In the genomic region with DNA sequence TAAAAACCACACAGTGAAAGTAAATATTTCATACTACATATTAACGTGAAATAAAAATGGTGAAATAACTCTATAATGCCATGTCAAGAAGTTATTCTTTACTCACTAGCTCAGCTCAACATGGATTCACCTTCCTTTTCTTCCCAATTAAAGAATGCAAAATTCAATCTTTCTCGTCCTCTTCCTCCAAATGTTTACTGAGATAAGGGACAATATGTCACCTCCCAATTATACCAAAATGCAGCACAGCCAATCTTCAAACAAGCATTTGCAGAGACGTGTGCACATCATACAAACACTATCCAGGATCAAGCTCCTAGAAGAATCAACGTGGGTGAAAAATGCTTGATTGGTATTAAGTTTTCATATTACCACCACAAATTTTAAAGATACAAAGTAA, we compare ENCODE assay signal across 1 cellular context.
TF ChIP-seq lines count a peak whose summit lies in the region.

No MANE protein-coding gene starts in this region.

TF ChIP-seq in H1, 55 proteins besides CTCF, POLR2A, EP300 and RAD21 (continued from another document):
- TF ChIP-seq, protein P1, sequence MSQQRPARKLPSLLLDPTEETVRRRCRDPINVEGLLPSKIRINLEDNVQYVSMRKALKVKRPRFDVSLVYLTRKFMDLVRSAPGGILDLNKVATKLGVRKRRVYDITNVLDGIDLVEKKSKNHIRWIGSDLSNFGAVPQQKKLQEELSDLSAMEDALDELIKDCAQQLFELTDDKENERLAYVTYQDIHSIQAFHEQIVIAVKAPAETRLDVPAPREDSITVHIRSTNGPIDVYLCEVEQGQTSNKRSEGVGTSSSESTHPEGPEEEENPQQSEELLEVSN (IDR thresholded peaks at IDR 0.05) = no peak
- TF ChIP-seq CHD1 (IDR thresholded peaks at IDR 0.05; ENCODE audit: low read depth, low read length) = no peak
- TF ChIP-seq, protein P2, sequence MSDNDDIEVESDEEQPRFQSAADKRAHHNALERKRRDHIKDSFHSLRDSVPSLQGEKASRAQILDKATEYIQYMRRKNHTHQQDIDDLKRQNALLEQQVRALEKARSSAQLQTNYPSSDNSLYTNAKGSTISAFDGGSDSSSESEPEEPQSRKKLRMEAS (IDR thresholded peaks at IDR 0.05) = no peak
- TF ChIP-seq GABPA (IDR thresholded peaks at IDR 0.05; ENCODE audit: borderline replicate concordance, insufficient read depth, low read length) = no peak
- TF ChIP-seq JUND (IDR thresholded peaks at IDR 0.05; ENCODE audit: low read length) = no peak
- no peak for TF ChIP-seq TCF12 (IDR thresholded peaks at IDR 0.05; ENCODE audit: low read depth, low read length)
- TF ChIP-seq SUZ12 (IDR thresholded peaks at IDR 0.05; ENCODE audit: low read length) = no peak
- no peak for TF ChIP-seq BRCA1 (IDR thresholded peaks at IDR 0.05; ENCODE audit: low read depth, low read length)
- no peak for TF ChIP-seq CHD2 (IDR thresholded peaks at IDR 0.05; ENCODE audit: low read length)
- no peak for TF ChIP-seq KDM4A (IDR thresholded peaks at IDR 0.05; ENCODE audit: low read depth, low read length, severe bottlenecking)
- TF ChIP-seq JUN (IDR thresholded peaks at IDR 0.05; ENCODE audit: low read depth, low read length) = no peak
- TF ChIP-seq BCL11A (IDR thresholded peaks at IDR 0.05; ENCODE audit: low read depth in 2 of 2, low read length in 2 of 2) = no peak
- no peak for TF ChIP-seq POU5F1 (IDR thresholded peaks at IDR 0.05; ENCODE audit: low read depth, low read length)
- TF ChIP-seq, protein P3, sequence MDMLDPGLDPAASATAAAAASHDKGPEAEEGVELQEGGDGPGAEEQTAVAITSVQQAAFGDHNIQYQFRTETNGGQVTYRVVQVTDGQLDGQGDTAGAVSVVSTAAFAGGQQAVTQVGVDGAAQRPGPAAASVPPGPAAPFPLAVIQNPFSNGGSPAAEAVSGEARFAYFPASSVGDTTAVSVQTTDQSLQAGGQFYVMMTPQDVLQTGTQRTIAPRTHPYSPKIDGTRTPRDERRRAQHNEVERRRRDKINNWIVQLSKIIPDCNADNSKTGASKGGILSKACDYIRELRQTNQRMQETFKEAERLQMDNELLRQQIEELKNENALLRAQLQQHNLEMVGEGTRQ (IDR thresholded peaks at IDR 0.05; ENCODE audit: low read length) = no peak
